ENCODE assay signal across 10 cellular contexts in genomic region chr16:73510852-73511251, GRCh38.
"Had no signal": no experiment of that assay in that cellular context is flagged by ENCODE, and none has a peak within 500 bp of the region (broad histone marks: within the 10 kb centered on the region; RNA-seq: fewer than 3 reads in every experiment).

No MANE protein-coding gene starts in this region.

- ATAC-seq: HCT116, K562 had no signal

- H3K4me3 ChIP-seq: GM23248, HAP-1, K562 had no signal

- H3K27ac ChIP-seq: GM23248, HL-60 had no signal

- H3K36me3 ChIP-seq: HAP-1 had no signal

- H3K4me1 ChIP-seq: HAP-1 had no signal

- DNase-seq: GM23248, GOT3, H7, HFFc6, IMR-90, KG1 had no signal

- H3K9me3 ChIP-seq: HAP-1 had no signal
